In the genomic region with DNA sequence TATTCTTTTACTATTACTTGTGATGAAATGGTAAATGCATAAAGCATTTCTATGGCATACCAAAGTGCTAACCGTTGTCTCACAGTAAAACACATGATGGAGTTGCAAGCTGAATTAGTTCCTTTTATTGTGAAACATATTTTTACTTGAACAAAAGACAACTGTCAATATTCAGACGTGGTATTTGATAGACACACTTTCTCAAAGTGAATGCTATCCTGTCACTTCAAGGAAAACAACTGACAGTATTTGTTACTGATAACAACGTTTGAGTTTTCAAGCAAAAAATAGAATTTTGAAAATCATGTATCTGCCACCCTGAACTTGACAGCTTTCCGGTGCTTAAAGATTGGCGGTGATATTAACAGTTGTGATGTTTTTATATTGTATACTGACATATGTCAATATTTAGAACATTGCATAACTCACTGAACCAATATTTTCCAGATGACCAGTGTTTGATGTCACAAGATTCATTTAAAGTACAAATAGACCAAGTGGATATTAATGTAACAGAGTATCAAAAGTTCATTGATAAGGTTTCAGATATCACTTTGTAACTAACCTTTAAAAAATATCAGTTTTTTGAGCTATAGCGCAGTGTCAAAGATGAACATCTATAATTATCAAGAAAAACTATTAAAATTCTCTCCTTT, we compare ENCODE assay signal across 26 cellular contexts.
"Had no signal": no experiment of that assay in that cellular context is flagged by ENCODE, and none has a peak within 500 bp of the region (broad histone marks: within the 10 kb centered on the region; RNA-seq: fewer than 3 reads in every experiment).

No MANE protein-coding gene starts in this region.

- H3K4me3 ChIP-seq: SK-N-MC had no signal

- H3K36me3 Mint-ChIP-seq: activated naive CD4-positive, alpha-beta T cell treated with anti-CD3 and anti-CD28 coated beads, Interleukin-2, amount 10 ng/mL, durations not matched to agents 7 days and 5 days; activated naive CD8-positive, alpha-beta T cell had no signal

- ATAC-seq: activated CD4-positive, alpha-beta T cell treated with anti-CD3 and anti-CD28 coated beads for 36 hours; activated CD4-positive, CD25-positive, alpha-beta regulatory T cell treated with anti-CD3 and anti-CD28 coated beads, Interleukin-2, amount 50 U/mL, for 24 hours; activated CD8-positive, alpha-beta T cell treated with anti-CD3 and anti-CD28 coated beads, Interleukin-2, amount 10 ng/mL, durations not matched to agents 7 days and 5 days; activated naive CD8-positive, alpha-beta T cell treated with anti-CD3 and anti-CD28 coated beads, Interleukin-2, amount 50 U/mL, for 24 hours; Right ventricle myocardium inferior; WTC11 had no signal

- H3K27me3 Mint-ChIP-seq: activated CD4-positive, alpha-beta T cell treated with anti-CD3 and anti-CD28 coated beads for 36 hours; activated CD4-positive, alpha-beta T cell treated with anti-CD3 and anti-CD28 coated beads, Interleukin-2, amount 10 ng/mL, durations not matched to agents 7 days and 5 days; activated naive CD4-positive, alpha-beta T cell treated with anti-CD3 and anti-CD28 coated beads, Interleukin-2, amount 10 ng/mL, durations not matched to agents 7 days and 5 days; activated naive CD8-positive, alpha-beta T cell; activated naive CD8-positive, alpha-beta T cell treated with anti-CD3 and anti-CD28 coated beads, Interleukin-2, amount 50 U/mL, for 24 hours; activated T-cell treated with anti-CD3 and anti-CD28 coated beads, Interleukin-2, amount 50 U/mL, for 24 hours had no signal

- H3K4me3 Mint-ChIP-seq: activated CD4-positive, alpha-beta T cell treated with anti-CD3 and anti-CD28 coated beads for 36 hours; activated CD4-positive, alpha-beta T cell treated with anti-CD3 and anti-CD28 coated beads, Interleukin-2, amount 10 ng/mL, durations not matched to agents 7 days and 5 days; activated CD8-positive, alpha-beta T cell treated with anti-CD3 and anti-CD28 coated beads, Interleukin-2, amount 10 ng/mL, durations not matched to agents 7 days and 5 days; activated naive CD4-positive, alpha-beta T cell treated with anti-CD3 and anti-CD28 coated beads, Interleukin-2, amount 10 ng/mL, durations not matched to agents 7 days and 5 days; activated naive CD8-positive, alpha-beta T cell; activated naive CD8-positive, alpha-beta T cell treated with anti-CD3 and anti-CD28 coated beads, Interleukin-2, amount 50 U/mL, for 24 hours; activated T-cell treated with anti-CD3 and anti-CD28 coated beads, Interleukin-2, amount 50 U/mL, for 24 hours; WTC11 had no signal

- FAIRE-seq: RCC 7860, TTC549 had no signal

- H3K27ac ChIP-seq: KMS-11, RWPE1, SK-N-MC had no signal

- H3K9me3 Mint-ChIP-seq: activated CD4-positive, alpha-beta T cell treated with anti-CD3 and anti-CD28 coated beads, Interleukin-2, amount 10 ng/mL, durations not matched to agents 7 days and 5 days; activated naive CD4-positive, alpha-beta T cell treated with anti-CD3 and anti-CD28 coated beads, Interleukin-2, amount 10 ng/mL, durations not matched to agents 7 days and 5 days; activated naive CD8-positive, alpha-beta T cell treated with anti-CD3 and anti-CD28 coated beads, Interleukin-2, amount 50 U/mL, for 24 hours; activated T-cell treated with anti-CD3 and anti-CD28 coated beads, Interleukin-2, amount 50 U/mL, for 24 hours; WTC11 had no signal

- H3K4me1 Mint-ChIP-seq: activated CD4-positive, alpha-beta T cell treated with anti-CD3 and anti-CD28 coated beads for 36 hours; activated CD4-positive, alpha-beta T cell treated with anti-CD3 and anti-CD28 coated beads, Interleukin-2, amount 10 ng/mL, durations not matched to agents 7 days and 5 days; activated naive CD4-positive, alpha-beta T cell treated with anti-CD3 and anti-CD28 coated beads, Interleukin-2, amount 10 ng/mL, durations not matched to agents 7 days and 5 days; activated naive CD8-positive, alpha-beta T cell treated with anti-CD3 and anti-CD28 coated beads, Interleukin-2, amount 50 U/mL, for 24 hours had no signal

- H3K4me2 ChIP-seq: KMS-11 had no signal

- DNase-seq: activated CD4-positive, alpha-beta T cell treated with anti-CD3 and anti-CD28 coated beads for 36 hours; activated CD4-positive, alpha-beta T cell treated with anti-CD3 and anti-CD28 coated beads, Interleukin-2, amount 10 ng/mL, durations not matched to agents 7 days and 5 days; activated CD4-positive, alpha-beta T cell treated with anti-CD3 and anti-CD28 coated beads, Interleukin-2, amount 50 U/mL, for 48 hours; activated CD8-positive, alpha-beta T cell treated with anti-CD3 and anti-CD28 coated beads, Interleukin-2, amount 10 ng/mL, durations not matched to agents 7 days and 5 days; activated naive CD4-positive, alpha-beta T cell treated with anti-CD3 and anti-CD28 coated beads, Interleukin-2, amount 10 ng/mL, durations not matched to agents 7 days and 5 days; activated naive CD8-positive, alpha-beta T cell treated with anti-CD3 and anti-CD28 coated beads, Interleukin-2, amount 50 U/mL, for 24 hours; activated T-cell treated with anti-CD3 and anti-CD28 coated beads, Interleukin-2, amount 50 U/mL, for 24 hours; anterior cingulate cortex; MM.1S; MV-4-11; NCI-H1092; NCI-H1436 treated with DMSO at 0.1 percent for 48 hours; NCI-H1694 treated with DMSO at 0.1 percent for 48 hours; NCI-H2029; NCI-H345; NCI-H524 treated with DMSO at 0.1 percent for 48 hours; T1000 had no signal

- H3K27ac Mint-ChIP-seq: activated CD4-positive, alpha-beta T cell treated with anti-CD3 and anti-CD28 coated beads for 36 hours; activated CD4-positive, alpha-beta T cell treated with anti-CD3 and anti-CD28 coated beads, Interleukin-2, amount 10 ng/mL, durations not matched to agents 7 days and 5 days; activated CD8-positive, alpha-beta T cell treated with anti-CD3 and anti-CD28 coated beads, Interleukin-2, amount 10 ng/mL, durations not matched to agents 7 days and 5 days; activated naive CD4-positive, alpha-beta T cell treated with anti-CD3 and anti-CD28 coated beads, Interleukin-2, amount 10 ng/mL, durations not matched to agents 7 days and 5 days; activated naive CD8-positive, alpha-beta T cell; activated naive CD8-positive, alpha-beta T cell treated with anti-CD3 and anti-CD28 coated beads, Interleukin-2, amount 50 U/mL, for 24 hours; activated T-cell treated with anti-CD3 and anti-CD28 coated beads, Interleukin-2, amount 50 U/mL, for 24 hours; WTC11 had no signal

- H3K9ac ChIP-seq: KMS-11 had no signal
